Comparison of ENCODE assay signal across 25 cellular contexts in genomic region chr12:40215977-40216376, GRCh38. TPM values are rescaled to one million over a fixed set of nuclear protein-coding genes. Genes with fewer than 3 reads are reported as not detected.
DNase-seq lines count a peak whose midpoint lies in the region; ATAC-seq, FAIRE-seq and TF ChIP-seq lines count a peak whose summit lies in the region.
"Had no signal": no experiment of that assay in that cellular context is flagged by ENCODE, and none has a peak within 500 bp of the region (broad histone marks: within the 10 kb centered on the region; RNA-seq: fewer than 3 reads in every experiment).

No MANE protein-coding gene starts in this region.

- H3K4me1 ChIP-seq in breast epithelium (no peaks in the 10 kb centered on the region), keratinocyte (ENCODE audit: control insufficient read depth, extremely low read depth, insufficient read depth, low read length) (peaks cover 7% of the 10 kb centered on the region)
- H3K4me1 ChIP-seq: stomach had no signal

- no peak overlapping the region for H3K4me3 Mint-ChIP-seq in MCF 10A (ENCODE audit: unreplicated experiment)
- no peak overlapping the region for H3K4me3 Mint-ChIP-seq in natural killer cell treated with Interleukin-12 subunit alpha and Interleukin-12 subunit beta and Interleukin-15 and Interleukin-18, amount 100 ng/mL, for 72 hours
- H3K4me3 Mint-ChIP-seq: activated CD8-positive, alpha-beta T cell treated with anti-CD3 and anti-CD28 coated beads for 36 hours; activated naive CD4-positive, alpha-beta T cell treated with anti-CD3 and anti-CD28 coated beads, Interleukin-2, amount 10 ng/mL, durations not matched to agents 7 days and 5 days; activated T-cell treated with anti-CD3 and anti-CD28 coated beads, Interleukin-2, amount 50 U/mL, for 4 hours had no signal

- BruUV-seq in MCF 10A (replicated peaks; lab: Mats Ljungman, UMichigan): no TSS peak

- H3K79me2 ChIP-seq in keratinocyte (ENCODE audit: control insufficient read depth, insufficient read depth, low read length): no peaks in the 10 kb centered on the region

- POLR2A ChIA-PET in MCF 10A (lab: Yijun Ruan, JAX): interaction anchor here (0.7 to 3.6 kb wide), 7 partner anchors 8 to 97 kb away, joined by 3 to 22 read pairs (median 6); no protein-coding TSS in a partner anchor

- H3K4me3 ChIP-seq in breast epithelium (no peak overlapping the region), keratinocyte (ENCODE audit: control insufficient read depth in 2 of 3, extremely low read depth in 1 of 3, insufficient read depth in 2 of 3, low read depth in 1 of 3, low read length in 3 of 3) (no peak overlapping the region), WERI-Rb-1 (ENCODE audit: low read depth, low read length) (no peak overlapping the region)
- H3K4me3 ChIP-seq: BLaER1 treated with 17β-estradiol and CSF1 and Interleukin-3, amounts not matched to agents 10 nM and 100 nM; heart right ventricle; MG63; stomach had no signal

- H2AFZ ChIP-seq in keratinocyte (ENCODE audit: control insufficient read depth, low read length): no peak overlapping the region

- H4K20me1 ChIP-seq in keratinocyte (ENCODE audit: control insufficient read depth, extremely low read depth, insufficient read depth, low read length): no peaks in the 10 kb centered on the region
- H4K20me1 ChIP-seq: BLaER1 treated with 17β-estradiol and CSF1 and Interleukin-3, amounts not matched to agents 10 nM and 100 nM had no signal

- no peak overlapping the region for H3K4me2 ChIP-seq in keratinocyte (ENCODE audit: control insufficient read depth, extremely low read depth, insufficient read depth, low read depth, low read length)

- DNase-seq in MCF 10A (ENCODE audit: unreplicated experiment): peak; percentile 77
- no peak for DNase-seq in breast epithelium (ENCODE audit: low spot score in 2 of 2)
- DNase-seq in amniotic epithelial cell (ENCODE audit: low read depth): peak; percentile 61
- no peak for DNase-seq in keratinocyte (ENCODE audit: low read depth, low spot score)
- no peak for DNase-seq in WERI-Rb-1
- no peak for DNase-seq in natural killer cell treated with Interleukin-12 subunit alpha and Interleukin-12 subunit beta and Interleukin-15 and Interleukin-18, amount 100 ng/mL, for 72 hours (ENCODE audit: low spot score)
- DNase-seq in NCI-H526 treated with DMSO at 0.1 percent for 48 hours (lab: John Stamatoyannopoulos, UW): no peak
- DNase-seq: activated CD8-positive, alpha-beta T cell treated with anti-CD3 and anti-CD28 coated beads for 36 hours; activated naive CD4-positive, alpha-beta T cell treated with anti-CD3 and anti-CD28 coated beads, Interleukin-2, amount 10 ng/mL, durations not matched to agents 7 days and 5 days; activated T-cell treated with anti-CD3 and anti-CD28 coated beads, Interleukin-2, amount 50 U/mL, for 4 hours; aorta; cerebellar nuclear complex; effector CD8-positive, alpha-beta T cell; heart right ventricle; MG63; NCI-H187; NCI-H345; stimulated activated CD4-positive, alpha-beta T cell treated with anti-CD3 and anti-CD28 coated beads, Interleukin-4, amount 100 ng/mL, for 4 hours; stomach had no signal

- ATAC-seq in natural killer cell treated with Interleukin-12 subunit alpha and Interleukin-12 subunit beta and Interleukin-15 and Interleukin-18, amount 100 ng/mL, for 72 hours: no peak
- ATAC-seq in GM21381 (IDR thresholded peaks at IDR 0.05; ENCODE audit: unreplicated experiment): no peak
- ATAC-seq: activated CD4-positive, CD25-positive, alpha-beta regulatory T cell treated with anti-CD3 and anti-CD28 coated beads, Interleukin-2, amount 50 U/mL, for 24 hours; activated CD8-positive, alpha-beta T cell treated with anti-CD3 and anti-CD28 coated beads for 36 hours; activated T-cell treated with anti-CD3 and anti-CD28 coated beads, Interleukin-2, amount 50 U/mL, for 4 hours; heart right ventricle; SK-N-SH treated with all-trans-retinoic acid at 6 μM for 48 hours had no signal

- dilution Hi-C loops in keratinocyte (cut with MboI; ENCODE audit: extremely low pct_ligation_motif_present, low sequenced_read_pairs): no loop called here

- no peak for TF ChIP-seq CTCF in MCF 10A (IDR thresholded peaks at IDR 0.05; ENCODE audit: unreplicated experiment)
- no peak for TF ChIP-seq CTCF in breast epithelium (IDR thresholded peaks at IDR 0.05)
- TF ChIP-seq CTCF in keratinocyte (optimal IDR thresholded peaks at IDR 0.05 in 1 of 3, IDR thresholded peaks at IDR 0.05 in 1 of 3, conservative IDR thresholded peaks at IDR 0.05 in 1 of 3; ENCODE audit: extremely low read depth in 1 of 3, insufficient read depth in 2 of 3, low read length in 3 of 3): no peak
- TF ChIP-seq CTCF in WERI-Rb-1 (IDR thresholded peaks at IDR 0.05; ENCODE audit: low read depth, low read length): no peak

- no peaks in the 10 kb centered on the region for H3K9me3 Mint-ChIP-seq in MCF 10A (ENCODE audit: unreplicated experiment)
- no peaks in the 10 kb centered on the region for H3K9me3 Mint-ChIP-seq in natural killer cell treated with Interleukin-12 subunit alpha and Interleukin-12 subunit beta and Interleukin-15 and Interleukin-18, amount 100 ng/mL, for 72 hours
- H3K9me3 Mint-ChIP-seq: activated naive CD4-positive, alpha-beta T cell treated with anti-CD3 and anti-CD28 coated beads, Interleukin-2, amount 10 ng/mL, durations not matched to agents 7 days and 5 days had no signal

- intact Hi-C loops in MCF 10A (cut with micrococcal nuclease): loop anchor here (5.0 kb wide), 1 partner anchor 64 kb away; no protein-coding TSS in a partner anchor
- intact Hi-C loops in breast epithelium (cut with DNase I; ENCODE audit: low total_unique reads): no loop called here

- H3K36me3 Mint-ChIP-seq in MCF 10A (ENCODE audit: insufficient read depth, unreplicated experiment): no peaks in the 10 kb centered on the region
- H3K36me3 Mint-ChIP-seq in natural killer cell treated with Interleukin-12 subunit alpha and Interleukin-12 subunit beta and Interleukin-15 and Interleukin-18, amount 100 ng/mL, for 72 hours: no peaks in the 10 kb centered on the region
- H3K36me3 Mint-ChIP-seq: activated naive CD4-positive, alpha-beta T cell treated with anti-CD3 and anti-CD28 coated beads, Interleukin-2, amount 10 ng/mL, durations not matched to agents 7 days and 5 days had no signal

- no peaks in the 10 kb centered on the region for H3K36me3 ChIP-seq in breast epithelium
- no peaks in the 10 kb centered on the region for H3K36me3 ChIP-seq in keratinocyte (ENCODE audit: control insufficient read depth in 2 of 2, extremely low read depth in 1 of 2, insufficient read depth in 2 of 2, low read length in 2 of 2)
- H3K36me3 ChIP-seq in WERI-Rb-1: no peaks in the 10 kb centered on the region
- H3K36me3 ChIP-seq: heart right ventricle, MG63, stomach had no signal

- H3K4me1 Mint-ChIP-seq in MCF 10A (ENCODE audit: insufficient read depth, unreplicated experiment): peaks cover 25% of the 10 kb centered on the region
- no peaks in the 10 kb centered on the region for H3K4me1 Mint-ChIP-seq in natural killer cell treated with Interleukin-12 subunit alpha and Interleukin-12 subunit beta and Interleukin-15 and Interleukin-18, amount 100 ng/mL, for 72 hours (ENCODE audit: low read depth in 2 of 2)
- H3K4me1 Mint-ChIP-seq: activated naive CD4-positive, alpha-beta T cell treated with anti-CD3 and anti-CD28 coated beads, Interleukin-2, amount 10 ng/mL, durations not matched to agents 7 days and 5 days had no signal

- no peak overlapping the region for H3K27ac ChIP-seq in breast epithelium
- H3K27ac ChIP-seq in keratinocyte (ENCODE audit: control insufficient read depth, insufficient read depth, low read length): no peak overlapping the region
- H3K27ac ChIP-seq in WERI-Rb-1: no peak overlapping the region
- H3K27ac ChIP-seq: stomach had no signal

- H3K9ac ChIP-seq in keratinocyte (ENCODE audit: control insufficient read depth, extremely low read depth, insufficient read depth, low read length): no peak overlapping the region
- H3K9ac ChIP-seq: BLaER1 treated with 17β-estradiol and CSF1 and Interleukin-3, amounts not matched to agents 10 nM and 100 nM had no signal

- H3K27me3 Mint-ChIP-seq in MCF 10A (ENCODE audit: insufficient read depth, unreplicated experiment): no peaks in the 10 kb centered on the region
- peaks cover 0 to 7% of the 10 kb centered on the region in 2 donors for H3K27me3 Mint-ChIP-seq in natural killer cell treated with Interleukin-12 subunit alpha and Interleukin-12 subunit beta and Interleukin-15 and Interleukin-18, amount 100 ng/mL, for 72 hours

- no peaks in the 10 kb centered on the region for H3K27me3 ChIP-seq in breast epithelium
- no peaks in the 10 kb centered on the region for H3K27me3 ChIP-seq in keratinocyte (ENCODE audit: control insufficient read depth, extremely low read depth, insufficient read depth, low read length)
- H3K27me3 ChIP-seq in WERI-Rb-1 (ENCODE audit: insufficient read depth, low read depth, severe bottlenecking): no peaks in the 10 kb centered on the region
- H3K27me3 ChIP-seq: BLaER1 treated with 17β-estradiol and CSF1 and Interleukin-3, amounts not matched to agents 10 nM and 100 nM; heart right ventricle; MG63; stomach had no signal

- peak overlapping the region; percentile 46 for H3K27ac Mint-ChIP-seq in MCF 10A (ENCODE audit: low read depth, unreplicated experiment)
- no peak overlapping the region for H3K27ac Mint-ChIP-seq in natural killer cell treated with Interleukin-12 subunit alpha and Interleukin-12 subunit beta and Interleukin-15 and Interleukin-18, amount 100 ng/mL, for 72 hours
- H3K27ac Mint-ChIP-seq: activated CD8-positive, alpha-beta T cell treated with anti-CD3 and anti-CD28 coated beads for 36 hours; activated naive CD4-positive, alpha-beta T cell treated with anti-CD3 and anti-CD28 coated beads, Interleukin-2, amount 10 ng/mL, durations not matched to agents 7 days and 5 days had no signal

- peak; percentile 59 for FAIRE-seq in keratinocyte (lab: Jason Lieb, UNC)
- FAIRE-seq: A204.1, D721Med had no signal

- TF ChIP-seq POLR2A in breast epithelium (IDR thresholded peaks at IDR 0.05): no peak

- H3K9me3 ChIP-seq in breast epithelium: no peaks in the 10 kb centered on the region
- no peaks in the 10 kb centered on the region for H3K9me3 ChIP-seq in keratinocyte (ENCODE audit: control insufficient read depth, low read depth, low read length)
- H3K9me3 ChIP-seq in WERI-Rb-1 (ENCODE audit: severe bottlenecking): no peaks in the 10 kb centered on the region
- H3K9me3 ChIP-seq: MG63 had no signal

- no peaks in the 10 kb centered on the region for H3K9me1 ChIP-seq in keratinocyte (ENCODE audit: control insufficient read depth, extremely low read depth, insufficient read depth, low read length)

- CTCF ChIA-PET in MCF 10A (lab: Yijun Ruan, JAX): interaction anchor here (1.0 kb wide), 1 partner anchor 96 kb away, joined by 3 read pairs; no protein-coding TSS in a partner anchor

RNA-seq across cellular contexts. Expression of gene LRRK2, which starts 8.8 kb away (rescaled TPM):
- total RNA-seq in MCF 10A (2022) (4.2 and 4.5 TPM in 2 replicates), breast epithelium (10 to 100 TPM; 11.1 to 30.9 (median 13.5) TPM)
- polyA plus RNA-seq in keratinocyte: 0.07 to 0.26 TPM (median 0.25 TPM) in 3 replicates
- polyA plus RNA-seq in keratinocyte (2011; ENCODE audit: low read depth): 0.17 TPM
- polyA plus RNA-seq in keratinocyte (2011; cell fraction: cytosol; rRNA removed): 0.06 and 0.17 TPM in 2 replicates
- polyA plus RNA-seq in keratinocyte (2011; cell fraction: nucleus; rRNA removed): 0.17 and 0.33 TPM in 2 replicates
- 0.09 and 0.27 TPM in 2 replicates for polyA plus RNA-seq in keratinocyte (2012; ENCODE audit: low replicate concordance)
- 0.16 to 0.23 TPM in 2 of 3 replicates, not detected in the other for polyA minus RNA-seq in keratinocyte
- polyA minus RNA-seq in keratinocyte (2011; cell fraction: cytosol; rRNA and poly(A)+ RNA removed): not detected
- polyA minus RNA-seq in keratinocyte (2011; cell fraction: nucleus; rRNA and poly(A)+ RNA removed): 0.32 and 1.3 TPM in 2 replicates
- under 1 TPM; 0.29 to 0.47 TPM for total RNA-seq in natural killer cell treated with Interleukin-12 subunit alpha and Interleukin-12 subunit beta and Interleukin-15 and Interleukin-18, amount 100 ng/mL, for 72 hours

Comparison
In these comparisons a context has a peak if more than half of its experiments do, and no peak if none do; other contexts are left out.
1. DNase-seq: peak in MCF 10A (single experiment) and amniotic epithelial cell (single experiment); none in breast epithelium (0 of 2), keratinocyte (single experiment), WERI-Rb-1 (single experiment), natural killer cell treated with Interleukin-12 subunit alpha and Interleukin-12 subunit beta and Interleukin-15 and Interleukin-18, amount 100 ng/mL, for 72 hours (single experiment) and NCI-H526 treated with DMSO at 0.1 percent for 48 hours (single experiment).